Comparison of ENCODE assay signal across 14 cellular contexts in genomic region chr4:168540086-168540864, GRCh38. TPM values are rescaled to one million over a fixed set of nuclear protein-coding genes. Genes with fewer than 3 reads are reported as not detected.
DNase-seq lines count a peak whose midpoint lies in the region; ATAC-seq and TF ChIP-seq lines count a peak whose summit lies in the region.
"Had no signal": no experiment of that assay in that cellular context is flagged by ENCODE, and none has a peak within 500 bp of the region (broad histone marks: within the 10 kb centered on the region; RNA-seq: fewer than 3 reads in every experiment).

No MANE protein-coding gene starts in this region.

- CTCF ChIA-PET in activated CD8-positive, alpha-beta memory T cell treated with anti-CD3 and anti-CD28 coated beads, Interleukin-2, amount 10 ng/mL, durations not matched to agents 7 days and 5 days (lab: Charles Lee): interaction anchor here (1.3 kb wide), 1 partner anchor 25 kb away, joined by 3 read pairs; no protein-coding TSS in a partner anchor

- no peak overlapping the region for H3K4me3 ChIP-seq in HUES48 (ENCODE audit: low read depth, low read length)
- peak overlapping the region in 1 of 2 donors; percentile 3 for H3K4me3 ChIP-seq in cardiac fibroblast (replicated peaks in 1 of 2; ENCODE audit: low read depth in 2 of 2, low read length in 2 of 2)
- H3K4me3 ChIP-seq in lower lobe of right lung: no peak overlapping the region

- H3K27me3 ChIP-seq in HUES48 (ENCODE audit: control insufficient read depth, insufficient read depth, low read length) (no peaks in the 10 kb centered on the region), lower lobe of right lung (ENCODE audit: low read depth) (no peaks in the 10 kb centered on the region)

- H3K36me3 Mint-ChIP-seq in activated CD8-positive, alpha-beta memory T cell treated with anti-CD3 and anti-CD28 coated beads, Interleukin-2, amount 10 ng/mL, durations not matched to agents 7 days and 5 days: no peaks in the 10 kb centered on the region
- H3K36me3 Mint-ChIP-seq in osteocyte (ENCODE audit: unreplicated experiment): no peaks in the 10 kb centered on the region
- H3K36me3 Mint-ChIP-seq: T-cell had no signal

- ATAC-seq in activated CD8-positive, alpha-beta memory T cell treated with anti-CD3 and anti-CD28 coated beads, Interleukin-2, amount 10 ng/mL, durations not matched to agents 7 days and 5 days: peak; percentile 53
- no peak for ATAC-seq in HG03159 (IDR thresholded peaks at IDR 0.05; ENCODE audit: unreplicated experiment)
- ATAC-seq in lower lobe of right lung: no peak
- ATAC-seq: T-cell had no signal

- DNase-seq in activated CD8-positive, alpha-beta memory T cell treated with anti-CD3 and anti-CD28 coated beads, Interleukin-2, amount 10 ng/mL, durations not matched to agents 7 days and 5 days: no peak
- no peak for DNase-seq in activated CD8-positive, alpha-beta memory T cell treated with anti-CD3 and anti-CD28 coated beads for 24 hours
- DNase-seq in cardiac fibroblast (ENCODE audit: low read depth in 2 of 2) (peak; percentile 31 to 85), osteocyte (ENCODE audit: extremely low spot score, unreplicated experiment) (no peak), NCI-H2081 treated with DMSO at 0.1 percent for 48 hours (lab: John Stamatoyannopoulos, UW) (no peak), lower lobe of right lung (no peak)
- DNase-seq: activated CD8-positive, alpha-beta memory T cell treated with anti-CD3 and anti-CD28 coated beads, Interleukin-2, amount 50 U/mL, for 48 hours; Karpas-422; NCI-H524 treated with DMSO at 0.1 percent for 48 hours; T-cell had no signal

- H3K36me3 ChIP-seq in HUES48 (ENCODE audit: control insufficient read depth, insufficient read depth, low read length) (no peaks in the 10 kb centered on the region), lower lobe of right lung (no peaks in the 10 kb centered on the region)

- H3K4me1 Mint-ChIP-seq in activated CD8-positive, alpha-beta memory T cell treated with anti-CD3 and anti-CD28 coated beads, Interleukin-2, amount 10 ng/mL, durations not matched to agents 7 days and 5 days: peaks cover 5% of the 10 kb centered on the region
- peaks cover 27% of the 10 kb centered on the region for H3K4me1 Mint-ChIP-seq in osteocyte (ENCODE audit: unreplicated experiment)
- H3K4me1 Mint-ChIP-seq: B cell, T-cell had no signal

- H3K27ac ChIP-seq in HUES48 (ENCODE audit: low read depth, low read length) (peak overlapping the region; percentile 8), lower lobe of right lung (no peak overlapping the region)

- H3K9me3 ChIP-seq in HUES48 (ENCODE audit: control insufficient read depth, insufficient read depth, low read length): no peaks in the 10 kb centered on the region
- no peaks in the 10 kb centered on the region for H3K9me3 ChIP-seq in lower lobe of right lung

- H3K27ac Mint-ChIP-seq in activated CD8-positive, alpha-beta memory T cell treated with anti-CD3 and anti-CD28 coated beads, Interleukin-2, amount 10 ng/mL, durations not matched to agents 7 days and 5 days: no peak overlapping the region
- peak overlapping the region; percentile 81 for H3K27ac Mint-ChIP-seq in osteocyte (ENCODE audit: unreplicated experiment)
- H3K27ac Mint-ChIP-seq: B cell, progenitor cell of endocrine pancreas, T-cell had no signal

- H3K4me3 Mint-ChIP-seq in activated CD8-positive, alpha-beta memory T cell treated with anti-CD3 and anti-CD28 coated beads, Interleukin-2, amount 10 ng/mL, durations not matched to agents 7 days and 5 days: no peak overlapping the region
- peak overlapping the region; percentile 59 for H3K4me3 Mint-ChIP-seq in osteocyte (ENCODE audit: unreplicated experiment)
- H3K4me3 Mint-ChIP-seq: B cell, T-cell had no signal

- no peak for TF ChIP-seq CTCF in cardiac fibroblast (IDR thresholded peaks at IDR 0.05; ENCODE audit: low read depth, low read length)
- TF ChIP-seq CTCF in osteocyte (IDR thresholded peaks at IDR 0.05): no peak
- TF ChIP-seq CTCF in lower lobe of right lung (IDR thresholded peaks at IDR 0.05): no peak

- H3K9ac ChIP-seq in HUES48 (ENCODE audit: low read depth, low read length): no peak overlapping the region

- peaks cover 17% of the 10 kb centered on the region for H3K27me3 Mint-ChIP-seq in activated CD8-positive, alpha-beta memory T cell treated with anti-CD3 and anti-CD28 coated beads, Interleukin-2, amount 10 ng/mL, durations not matched to agents 7 days and 5 days
- no peaks in the 10 kb centered on the region for H3K27me3 Mint-ChIP-seq in osteocyte (ENCODE audit: unreplicated experiment)

- no peaks in the 10 kb centered on the region for H3K9me3 Mint-ChIP-seq in activated CD8-positive, alpha-beta memory T cell treated with anti-CD3 and anti-CD28 coated beads, Interleukin-2, amount 10 ng/mL, durations not matched to agents 7 days and 5 days (ENCODE audit: low read depth)
- no peaks in the 10 kb centered on the region for H3K9me3 Mint-ChIP-seq in osteocyte (ENCODE audit: unreplicated experiment)
- H3K9me3 Mint-ChIP-seq: T-cell had no signal

- intact Hi-C loops in lower lobe of right lung (cut with DNase I): no loop called here

- H3K4me1 ChIP-seq in HUES48 (ENCODE audit: control insufficient read depth, insufficient read depth, low read length) (peaks cover 6% of the 10 kb centered on the region), lower lobe of right lung (no peaks in the 10 kb centered on the region)

RNA-seq across cellular contexts. Expression of gene PALLD, which starts 43.4 kb away (rescaled TPM):
- total RNA-seq in activated CD8-positive, alpha-beta memory T cell treated with anti-CD3 and anti-CD28 coated beads, Interleukin-2, amount 10 ng/mL, durations not matched to agents 7 days and 5 days: 1 to 10 TPM; 1.5 to 3.7 TPM
- total RNA-seq in osteocyte (396 and 397 TPM in 2 replicates), lower lobe of right lung (91.9 TPM)

RNA-seq across cellular contexts. Expression of gene DDX60L, which starts 60.0 kb away (rescaled TPM):
- 100 to 1,000 TPM in 1 of 2 experiments, 10 to 100 TPM in 1; 51.7 to 123 TPM for total RNA-seq in activated CD8-positive, alpha-beta memory T cell treated with anti-CD3 and anti-CD28 coated beads, Interleukin-2, amount 10 ng/mL, durations not matched to agents 7 days and 5 days
- 7.1 and 7.6 TPM in 2 replicates for total RNA-seq in osteocyte
- total RNA-seq in lower lobe of right lung: 58.9 TPM

Comparison
In these comparisons a context has a peak if more than half of its experiments do, and no peak if none do; other contexts are left out.
1. DNase-seq: peak in cardiac fibroblast (2 of 2); none in activated CD8-positive, alpha-beta memory T cell treated with anti-CD3 and anti-CD28 coated beads, Interleukin-2, amount 10 ng/mL, durations not matched to agents 7 days and 5 days (single experiment), activated CD8-positive, alpha-beta memory T cell treated with anti-CD3 and anti-CD28 coated beads for 24 hours (single experiment), osteocyte (single experiment), NCI-H2081 treated with DMSO at 0.1 percent for 48 hours (single experiment) and lower lobe of right lung (single experiment).
2. RNA of gene PALLD, which starts 43.4 kb away (total RNA-seq): 396 to 397 TPM in osteocyte and 91.9 TPM in lower lobe of right lung (single experiment); 1.5 to 3.7 TPM in activated CD8-positive, alpha-beta memory T cell treated with anti-CD3 and anti-CD28 coated beads, Interleukin-2, amount 10 ng/mL, durations not matched to agents 7 days and 5 days; every median in the first group is over 10 times any median in the second.